ENCODE assay signal across 14 cellular contexts in the genomic region with DNA sequence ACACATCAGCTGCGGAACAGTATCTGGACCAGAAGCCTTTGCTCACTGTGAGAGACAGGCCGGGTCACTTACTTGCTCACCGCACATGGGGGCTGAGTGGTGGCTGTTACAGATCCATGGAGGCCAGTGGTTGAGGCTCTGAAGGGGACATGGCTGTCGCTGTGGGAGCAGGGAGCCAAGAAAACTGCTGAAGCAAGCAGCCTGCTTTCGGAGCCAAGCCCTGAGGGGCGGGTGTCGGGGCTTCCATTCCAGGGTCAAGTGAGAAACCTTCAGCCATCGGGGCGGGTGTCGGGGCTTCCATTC. TPM values are rescaled to one million over a fixed set of nuclear protein-coding genes. Genes with fewer than 3 reads are reported as not detected.
DNase-seq lines count a peak whose midpoint lies in the region; ATAC-seq and TF ChIP-seq lines count a peak whose summit lies in the region.
"Had no signal": no experiment of that assay in that cellular context is flagged by ENCODE, and none has a peak within 500 bp of the region (broad histone marks: within the 10 kb centered on the region; RNA-seq: fewer than 3 reads in every experiment).

No MANE protein-coding gene starts in this region.

- ATAC-seq in aorta (ENCODE audit: low FRiP score), result peak; percentile 15
- no peak for ATAC-seq in HG02798 (IDR thresholded peaks at IDR 0.05; ENCODE audit: poor library complexity, unreplicated experiment)

- H3K4me2 ChIP-seq in H9 (ENCODE audit: insufficient read depth, insufficient read length, low read length) (no peak overlapping the region), OCI-LY7 (ENCODE audit: low read length) (no peak overlapping the region)
- H3K4me2 ChIP-seq: GM23338 had no signal

- intact Hi-C loops in OCI-LY7 (cut with micrococcal nuclease; ENCODE audit: unreplicated experiment), result no loop called here
- intact Hi-C loops in aorta (cut with DNase I), result loop anchor here in 1 of 2 donors (5.0 kb wide), 1 partner anchor 42 kb away; the partner anchor contains the start of gene ADAMTS17

- H3K4ac ChIP-seq in H9 (ENCODE audit: low read depth, low read length), result no peak overlapping the region

- H3K4me1 ChIP-seq in H9 (ENCODE audit: insufficient read depth, low read length), result no peaks in the 10 kb centered on the region
- no peaks in the 10 kb centered on the region for H3K4me1 ChIP-seq in OCI-LY7 (ENCODE audit: insufficient read depth, low read length, poor library complexity, severe bottlenecking)
- no peaks in the 10 kb centered on the region for H3K4me1 ChIP-seq in aorta (ENCODE audit: control insufficient read depth in 1 of 2, insufficient read depth in 2 of 2, low read length in 2 of 2)
- H3K4me1 ChIP-seq: BE2C had no signal

- H3T11ph ChIP-seq in H9 (ENCODE audit: low read length), result no peak overlapping the region

- no peak overlapping the region for H2BK12ac ChIP-seq in H9 (ENCODE audit: insufficient read length, low read depth, low read length)

- no peak overlapping the region for H2BK20ac ChIP-seq in H9 (ENCODE audit: low read depth, low read length, poor library complexity, severe bottlenecking)

- WGBS in H9 (ENCODE audit: extremely low coverage, insufficient read length, low lambda C conversion rate), result no CpG with 5 or more reads among the region's 10 CpGs
- WGBS in aorta, 2 donors, result 83 to 86% methylated on average over 10 of the region's 10 CpGs

- H3K4me1 Mint-ChIP-seq in H9, result no peaks in the 10 kb centered on the region
- H3K4me1 Mint-ChIP-seq: GM23338 had no signal

- H2AFZ ChIP-seq in H9 (ENCODE audit: low read length) (no peak overlapping the region), OCI-LY7 (ENCODE audit: low read length) (no peak overlapping the region)
- H2AFZ ChIP-seq: GM23338 had no signal

- no peak overlapping the region for H2BK5ac ChIP-seq in H9 (ENCODE audit: insufficient read length, low read length)

- no peak overlapping the region for H3K4me3 Mint-ChIP-seq in H9
- H3K4me3 Mint-ChIP-seq: GM23338 had no signal

- no peak overlapping the region for H3K14ac ChIP-seq in H9 (ENCODE audit: insufficient read depth, low read length)

- H3K36me3 ChIP-seq in OCI-LY7 (ENCODE audit: insufficient read depth, low read length) (no peaks in the 10 kb centered on the region), aorta (ENCODE audit: control insufficient read depth in 1 of 2, insufficient read depth in 2 of 2, low read length in 1 of 2) (no peaks in the 10 kb centered on the region)
- H3K36me3 ChIP-seq: BE2C had no signal

- H3K23ac ChIP-seq in H9 (ENCODE audit: insufficient read length, low read depth, low read length), result no peak overlapping the region

- no peaks in the 10 kb centered on the region for H3K23me2 ChIP-seq in H9 (ENCODE audit: insufficient read length, low read depth, low read length, poor library complexity, severe bottlenecking)

- H3K79me2 ChIP-seq in H9 (ENCODE audit: insufficient read depth, low read length) (no peaks in the 10 kb centered on the region), OCI-LY7 (ENCODE audit: insufficient read depth, low read depth, low read length) (no peaks in the 10 kb centered on the region)

- no peak overlapping the region for H3K18ac ChIP-seq in H9 (ENCODE audit: insufficient read length, low read depth, low read length)

- no peak overlapping the region for H3K27ac Mint-ChIP-seq in H9
- H3K27ac Mint-ChIP-seq: GM23338 had no signal

- no peak overlapping the region for H4K5ac ChIP-seq in H9 (ENCODE audit: insufficient read length, low read depth, low read length)

- BruUV-seq in OCI-LY7 (replicated peaks; lab: Mats Ljungman, UMichigan), result no TSS peak

- no peak overlapping the region for H3K27ac ChIP-seq in H9 (ENCODE audit: insufficient read length, low read depth, low read length)
- no peak overlapping the region for H3K27ac ChIP-seq in OCI-LY7 (ENCODE audit: low read depth, low read length, poor library complexity, severe bottlenecking)
- H3K27ac ChIP-seq in VCaP, result no peak overlapping the region
- H3K27ac ChIP-seq in aorta (ENCODE audit: low read depth in 1 of 2, low read length in 2 of 2), result no peak overlapping the region
- H3K27ac ChIP-seq: SK-N-MC had no signal

- H4K91ac ChIP-seq in H9 (ENCODE audit: insufficient read length, low read depth, low read length), result no peak overlapping the region

- H4K8ac ChIP-seq in H9 (replicated peaks; ENCODE audit: insufficient read length, low read depth, low read length), result no peak overlapping the region

- peak overlapping the region; percentile 48; the same call in 1 of the 2 replicates for H2BK15ac ChIP-seq in H9 (ENCODE audit: low read depth, low read length)

- H3K9ac ChIP-seq in H9 (ENCODE audit: extremely low read depth, insufficient read length, low read length), result no peak overlapping the region

- no peak for TF ChIP-seq CTCF in H9 (conservative IDR thresholded peaks at IDR 0.05)
- 0 out of 2 replicates have a peak, but pooled peaks have one; percentile 4 for TF ChIP-seq CTCF in OCI-LY7 (conservative IDR thresholded peaks at IDR 0.05; ENCODE audit: low read length)
- peak; percentile 50 for TF ChIP-seq CTCF in VCaP (conservative IDR thresholded peaks at IDR 0.05)

- DNase-seq in H9, result no peak
- DNase-seq in OCI-LY7 (ENCODE audit: low spot score), result no peak
- no peak for DNase-seq in aorta
- DNase-seq in NCI-H69 (lab: John Stamatoyannopoulos, UW), result no peak
- no peak for DNase-seq in COLO668 (lab: John Stamatoyannopoulos, UW; ENCODE audit: unreplicated experiment)
- DNase-seq: MG63, NCI-H1694, NCI-H446 treated with DMSO at 0.1 percent for 48 hours, SIG-M5 had no signal

- H3K36me3 Mint-ChIP-seq in H9 (ENCODE audit: insufficient read depth in 1 of 3, low read depth in 3 of 3), result peaks cover 19 to 47% (median 33%) of the 10 kb centered on the region in 3 experiments

- H3K4me3 ChIP-seq in OCI-LY7 (ENCODE audit: low read depth, low read length, poor library complexity, severe bottlenecking) (no peak overlapping the region), aorta (ENCODE audit: low read length in 2 of 2) (no peak overlapping the region)
- H3K4me3 ChIP-seq: GM23338, MG63, SK-N-MC had no signal

- no peaks in the 10 kb centered on the region for H3K79me1 ChIP-seq in H9 (ENCODE audit: insufficient read depth, low read depth, low read length, poor library complexity, severe bottlenecking)

- H4K20me1 ChIP-seq in H9 (ENCODE audit: control insufficient read depth, insufficient read depth, insufficient read length) (no peaks in the 10 kb centered on the region), OCI-LY7 (ENCODE audit: insufficient read depth, low read length) (no peaks in the 10 kb centered on the region)

- CTCF ChIA-PET in OCI-LY7 (lab: Charles Lee; ENCODE audit: unreplicated experiment), result no interaction called here

- POLR2A ChIA-PET in OCI-LY7 (lab: Charles Lee), result no interaction called here

- H3K9me3 ChIP-seq in H9 (ENCODE audit: control insufficient read depth, low read depth, low read length), result peaks cover 35% of the 10 kb centered on the region
- no peaks in the 10 kb centered on the region for H3K9me3 ChIP-seq in OCI-LY7 (ENCODE audit: low read length)
- peaks cover 14% of the 10 kb centered on the region for H3K9me3 ChIP-seq in aorta (ENCODE audit: control insufficient read depth, low read length)
- H3K9me3 ChIP-seq: BE2C had no signal

- H2BK120ac ChIP-seq in H9 (ENCODE audit: low read depth, low read length, poor library complexity, severe bottlenecking), result no peak overlapping the region

- H2AK5ac ChIP-seq in H9 (ENCODE audit: insufficient read length, low read length), result no peak overlapping the region

- H3K56ac ChIP-seq in H9 (ENCODE audit: insufficient read length, low read depth, low read length), result no peak overlapping the region

- no peaks in the 10 kb centered on the region for H3K9me2 ChIP-seq in OCI-LY7 (ENCODE audit: insufficient read depth, low read length)

- H3K27me3 ChIP-seq in H9 (ENCODE audit: insufficient read depth, low read length), result no peaks in the 10 kb centered on the region
- H3K27me3 ChIP-seq in aorta (ENCODE audit: control insufficient read depth in 1 of 2, insufficient read depth in 2 of 2, low read length in 1 of 2), result peaks cover 0 to 1% of the 10 kb centered on the region in 2 donors
- H3K27me3 ChIP-seq: BE2C, MG63 had no signal

- H3K9me3 Mint-ChIP-seq in H9, result peaks cover 64 to 70% of the 10 kb centered on the region in 2 experiments

- peaks cover 4% of the 10 kb centered on the region; the same call in 1 of the 2 replicates for H3K27me3 Mint-ChIP-seq in H9 (ENCODE audit: low read depth)

RNA-seq across cellular contexts. Expression of gene ADAMTS17, which starts 42.3 kb away (rescaled TPM):
- total RNA-seq in H9 (2021), result 2.6 and 2.9 TPM in 2 replicates
- total RNA-seq in OCI-LY7 (2014; rRNA removed; shearing (Covaris generic)), result 0.28 TPM in 1 of 2 replicates, not detected in the other
- not detected in 2 replicates for total RNA-seq in OCI-LY7 (2022)
- total RNA-seq in aorta, result 1 to 10 TPM; 1.8 to 4.2 TPM
- under 1 TPM in 1 of 2 donors, not detected in 1; 0.41 TPM for polyA plus RNA-seq in aorta
